ENCODE assay signal across 14 cellular contexts in genomic region chr11:1514349-1515061, GRCh38. TPM values are rescaled to one million over a fixed set of nuclear protein-coding genes. Genes with fewer than 3 reads are reported as not detected.
DNase-seq lines count a peak whose midpoint lies in the region; ATAC-seq and TF ChIP-seq lines count a peak whose summit lies in the region.
"Had no signal": no experiment of that assay in that cellular context is flagged by ENCODE, and none has a peak within 500 bp of the region (broad histone marks: within the 10 kb centered on the region; RNA-seq: fewer than 3 reads in every experiment).

No MANE protein-coding gene starts in this region.

- ATAC-seq in sciatic nerve: peak; percentile 45
- ATAC-seq in HG03135 (IDR thresholded peaks at IDR 0.05; ENCODE audit: unreplicated experiment): no peak
- ATAC-seq in GM19467 (IDR thresholded peaks at IDR 0.05; ENCODE audit: unreplicated experiment): no peak

- H4K20me1 ChIP-seq in BLaER1 treated with 17β-estradiol and CSF1 and Interleukin-3, amounts not matched to agents 10 nM and 100 nM: peaks cover 92 to 97% (median 96%) of the 10 kb centered on the region in 11 experiments

- peaks cover 0 to 18% (median 0%) of the 10 kb centered on the region in 11 experiments; a peak in 1 of 22 replicates for H3K36me3 ChIP-seq in BLaER1 treated with 17β-estradiol and CSF1 and Interleukin-3, amounts not matched to agents 10 nM and 100 nM
- H3K36me3 ChIP-seq in left ventricle myocardium inferior: no peaks in the 10 kb centered on the region

- H3K27ac ChIP-seq in BLaER1 treated with 17β-estradiol and CSF1 and Interleukin-3, amounts not matched to agents 10 nM and 100 nM: peak overlapping the region in 2 of 11 experiments; percentile 41 to 45; a peak in 3 of 22 replicates
- H3K27ac ChIP-seq in angular gyrus (ENCODE audit: low read depth, low read length) (peak overlapping the region; percentile 58), left ventricle myocardium inferior (replicated peaks) (no peak overlapping the region)
- H3K27ac ChIP-seq: body of pancreas, esophagus squamous epithelium had no signal

- intact Hi-C loops in left ventricle myocardium inferior (cut with micrococcal nuclease) (loop anchor here (10.0 kb wide), 1 partner anchor 310 kb away; no protein-coding TSS in a partner anchor), sciatic nerve (cut with DNase I) (loop anchor here (2.0 kb wide), 1 partner anchor 312 kb away; no protein-coding TSS in a partner anchor)

- H3K9me3 ChIP-seq in BLaER1 treated with 17β-estradiol and CSF1 and Interleukin-3, amounts not matched to agents 10 nM and 100 nM (replicated peaks in 1 of 11): no peaks in the 10 kb centered on the region
- no peaks in the 10 kb centered on the region for H3K9me3 ChIP-seq in left ventricle myocardium inferior (replicated peaks)
- H3K9me3 ChIP-seq: body of pancreas, Caco-2, esophagus squamous epithelium had no signal

- DNase-seq in left ventricle myocardium inferior: peak; percentile 47
- DNase-seq in sciatic nerve (ENCODE audit: low spot score): no peak
- no peak for DNase-seq in stimulated activated CD4-positive, alpha-beta T cell treated with anti-CD3 and anti-CD28 coated beads, Interleukin-4, amount 100 ng/mL, for 24 hours
- DNase-seq in NCI-H226: no peak
- DNase-seq: activated naive CD4-positive, alpha-beta T cell; Caco-2; esophagus squamous epithelium; NCI-H510A; T-helper 9 cell had no signal

- no peak overlapping the region for H3K4me3 ChIP-seq in BLaER1 treated with 17β-estradiol and CSF1 and Interleukin-3, amounts not matched to agents 10 nM and 100 nM
- H3K4me3 ChIP-seq in left ventricle myocardium inferior: no peak overlapping the region
- H3K4me3 ChIP-seq: body of pancreas had no signal

- H3K9ac ChIP-seq in BLaER1 treated with 17β-estradiol and CSF1 and Interleukin-3, amounts not matched to agents 10 nM and 100 nM: peak overlapping the region in 5 of 11 experiments; percentile 11 to 61 (median 42); a peak in 8 of 22 replicates

- H3K4me1 ChIP-seq in BLaER1 treated with 17β-estradiol and CSF1 and Interleukin-3, amounts not matched to agents 10 nM and 100 nM: peaks cover 63 to 94% (median 90%) of the 10 kb centered on the region in 10 experiments
- peaks cover 75% of the 10 kb centered on the region for H3K4me1 ChIP-seq in left ventricle myocardium inferior
- H3K4me1 ChIP-seq: Caco-2 had no signal

- TF ChIP-seq CTCF in left ventricle myocardium inferior (IDR thresholded peaks at IDR 0.05; ENCODE audit: borderline replicate concordance): no peak

- H3K27me3 ChIP-seq in BLaER1 treated with 17β-estradiol and CSF1 and Interleukin-3, amounts not matched to agents 10 nM and 100 nM: no peaks in the 10 kb centered on the region
- H3K27me3 ChIP-seq in left ventricle myocardium inferior (ENCODE audit: low read depth): no peaks in the 10 kb centered on the region
- H3K27me3 ChIP-seq: body of pancreas, esophagus squamous epithelium had no signal

- H3K4me2 ChIP-seq in BLaER1 treated with 17β-estradiol and CSF1 and Interleukin-3, amounts not matched to agents 10 nM and 100 nM: peak overlapping the region; percentile 7 to 94 (median 67); a peak in 20 of 22 replicates

RNA-seq across cellular contexts. Expression of gene MOB2, which starts 27.9 kb away (rescaled TPM):
- 49.5 TPM for total RNA-seq in left ventricle myocardium inferior
- total RNA-seq in sciatic nerve: 55.2 TPM

RNA-seq across cellular contexts. Expression of gene DUSP8, which starts 57.6 kb away (rescaled TPM):
- total RNA-seq in left ventricle myocardium inferior (15.3 TPM), sciatic nerve (8.9 TPM)
